1 cellular context compared by ENCODE assay signal in genomic region chr1:109615879-109616278, GRCh38.
TF ChIP-seq lines count a peak whose summit lies in the region.

No MANE protein-coding gene starts in this region.

TF ChIP-seq in IMR-90, 13 proteins besides CTCF, POLR2A, EP300 and RAD21 (continued from another document):
- no peak for TF ChIP-seq BHLHE40 (IDR thresholded peaks at IDR 0.05; ENCODE audit: low read depth, low read length)
- TF ChIP-seq RFX5 (IDR thresholded peaks at IDR 0.05; ENCODE audit: low read depth, low read length) = no peak
